Comparison of ENCODE assay signal across 1 cellular context in genomic region chr3:133992385-133992784, GRCh38.
TF ChIP-seq lines count a peak whose summit lies in the region.

No MANE protein-coding gene starts in this region.

TF ChIP-seq in GM23338, 12 proteins besides CTCF, POLR2A, EP300 and RAD21:
- TF ChIP-seq, protein P1, sequence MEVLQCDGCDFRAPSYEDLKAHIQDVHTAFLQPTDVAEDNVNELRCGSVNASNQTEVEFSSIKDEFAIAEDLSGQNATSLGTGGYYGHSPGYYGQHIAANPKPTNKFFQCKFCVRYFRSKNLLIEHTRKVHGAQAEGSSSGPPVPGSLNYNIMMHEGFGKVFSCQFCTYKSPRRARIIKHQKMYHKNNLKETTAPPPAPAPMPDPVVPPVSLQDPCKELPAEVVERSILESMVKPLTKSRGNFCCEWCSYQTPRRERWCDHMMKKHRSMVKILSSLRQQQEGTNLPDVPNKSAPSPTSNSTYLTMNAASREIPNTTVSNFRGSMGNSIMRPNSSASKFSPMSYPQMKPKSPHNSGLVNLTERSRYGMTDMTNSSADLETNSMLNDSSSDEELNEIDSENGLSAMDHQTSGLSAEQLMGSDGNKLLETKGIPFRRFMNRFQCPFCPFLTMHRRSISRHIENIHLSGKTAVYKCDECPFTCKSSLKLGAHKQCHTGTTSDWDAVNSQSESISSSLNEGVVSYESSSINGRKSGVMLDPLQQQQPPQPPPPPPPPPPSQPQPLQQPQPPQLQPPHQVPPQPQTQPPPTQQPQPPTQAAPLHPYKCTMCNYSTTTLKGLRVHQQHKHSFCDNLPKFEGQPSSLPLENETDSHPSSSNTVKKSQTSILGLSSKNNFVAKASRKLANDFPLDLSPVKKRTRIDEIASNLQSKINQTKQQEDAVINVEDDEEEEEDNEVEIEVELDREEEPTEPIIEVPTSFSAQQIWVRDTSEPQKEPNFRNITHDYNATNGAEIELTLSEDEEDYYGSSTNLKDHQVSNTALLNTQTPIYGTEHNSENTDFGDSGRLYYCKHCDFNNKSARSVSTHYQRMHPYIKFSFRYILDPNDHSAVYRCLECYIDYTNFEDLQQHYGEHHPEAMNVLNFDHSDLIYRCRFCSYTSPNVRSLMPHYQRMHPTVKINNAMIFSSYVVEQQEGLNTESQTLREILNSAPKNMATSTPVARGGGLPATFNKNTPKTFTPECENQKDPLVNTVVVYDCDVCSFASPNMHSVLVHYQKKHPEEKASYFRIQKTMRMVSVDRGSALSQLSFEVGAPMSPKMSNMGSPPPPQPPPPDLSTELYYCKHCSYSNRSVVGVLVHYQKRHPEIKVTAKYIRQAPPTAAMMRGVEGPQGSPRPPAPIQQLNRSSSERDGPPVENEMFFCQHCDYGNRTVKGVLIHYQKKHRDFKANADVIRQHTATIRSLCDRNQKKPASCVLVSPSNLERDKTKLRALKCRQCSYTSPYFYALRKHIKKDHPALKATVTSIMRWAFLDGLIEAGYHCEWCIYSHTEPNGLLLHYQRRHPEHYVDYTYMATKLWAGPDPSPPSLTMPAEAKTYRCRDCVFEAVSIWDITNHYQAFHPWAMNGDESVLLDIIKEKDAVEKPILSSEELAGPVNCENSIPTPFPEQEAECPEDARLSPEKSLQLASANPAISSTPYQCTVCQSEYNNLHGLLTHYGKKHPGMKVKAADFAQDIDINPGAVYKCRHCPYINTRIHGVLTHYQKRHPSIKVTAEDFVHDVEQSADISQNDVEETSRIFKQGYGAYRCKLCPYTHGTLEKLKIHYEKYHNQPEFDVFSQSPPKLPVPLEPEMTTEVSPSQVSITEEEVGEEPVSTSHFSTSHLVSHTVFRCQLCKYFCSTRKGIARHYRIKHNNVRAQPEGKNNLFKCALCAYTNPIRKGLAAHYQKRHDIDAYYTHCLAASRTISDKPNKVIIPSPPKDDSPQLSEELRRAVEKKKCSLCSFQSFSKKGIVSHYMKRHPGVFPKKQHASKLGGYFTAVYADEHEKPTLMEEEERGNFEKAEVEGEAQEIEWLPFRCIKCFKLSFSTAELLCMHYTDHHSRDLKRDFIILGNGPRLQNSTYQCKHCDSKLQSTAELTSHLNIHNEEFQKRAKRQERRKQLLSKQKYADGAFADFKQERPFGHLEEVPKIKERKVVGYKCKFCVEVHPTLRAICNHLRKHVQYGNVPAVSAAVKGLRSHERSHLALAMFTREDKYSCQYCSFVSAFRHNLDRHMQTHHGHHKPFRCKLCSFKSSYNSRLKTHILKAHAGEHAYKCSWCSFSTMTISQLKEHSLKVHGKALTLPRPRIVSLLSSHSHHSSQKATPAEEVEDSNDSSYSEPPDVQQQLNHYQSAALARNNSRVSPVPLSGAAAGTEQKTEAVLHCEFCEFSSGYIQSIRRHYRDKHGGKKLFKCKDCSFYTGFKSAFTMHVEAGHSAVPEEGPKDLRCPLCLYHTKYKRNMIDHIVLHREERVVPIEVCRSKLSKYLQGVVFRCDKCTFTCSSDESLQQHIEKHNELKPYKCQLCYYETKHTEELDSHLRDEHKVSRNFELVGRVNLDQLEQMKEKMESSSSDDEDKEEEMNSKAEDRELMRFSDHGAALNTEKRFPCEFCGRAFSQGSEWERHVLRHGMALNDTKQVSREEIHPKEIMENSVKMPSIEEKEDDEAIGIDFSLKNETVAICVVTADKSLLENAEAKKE (CRISPR knock-in tag; IDR thresholded peaks at IDR 0.05): no peak
TF ChIP-seq in GM23338: peak in this region for 0.
